Comparison of ENCODE assay signal across 32 cellular contexts in the genomic region with DNA sequence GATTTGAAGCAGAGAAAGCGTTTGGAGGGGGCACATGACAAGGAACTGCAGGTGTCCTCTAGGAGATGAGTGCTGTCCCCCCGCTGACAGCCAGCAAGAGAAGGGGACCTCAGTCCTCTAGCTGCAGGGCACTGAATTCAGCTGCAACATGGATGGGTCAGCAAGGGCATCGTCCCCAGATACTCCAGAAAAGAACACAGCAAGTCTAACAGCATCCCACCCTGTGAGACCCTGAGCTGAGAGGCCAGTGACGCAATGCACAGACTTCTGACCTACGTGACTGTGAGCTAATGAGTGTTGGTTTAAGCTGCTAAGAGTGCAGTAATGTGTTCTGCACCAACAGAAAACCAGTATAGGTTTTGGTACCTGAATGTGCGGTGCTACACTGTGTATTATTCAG. TPM values are rescaled to one million over a fixed set of nuclear protein-coding genes. Genes with fewer than 3 reads are reported as not detected.
"Had no signal": no experiment of that assay in that cellular context is flagged by ENCODE, and none has a peak within 500 bp of the region (broad histone marks: within the 10 kb centered on the region; RNA-seq: fewer than 3 reads in every experiment).

No MANE protein-coding gene starts in this region.

- H3K4me1 ChIP-seq: SJCRH30 had no signal

- H3K27ac Mint-ChIP-seq: activated CD4-positive, alpha-beta memory T cell treated with anti-CD3 and anti-CD28 coated beads, Interleukin-2, amount 10 ng/mL, durations not matched to agents 7 days and 5 days; activated CD4-positive, alpha-beta T cell treated with anti-CD3 and anti-CD28 coated beads for 36 hours; activated CD8-positive, alpha-beta memory T cell treated with anti-CD3 and anti-CD28 coated beads, Interleukin-2, amount 10 ng/mL, durations not matched to agents 7 days and 5 days; activated naive CD4-positive, alpha-beta T cell treated with anti-CD3 and anti-CD28 coated beads, Interleukin-2, amount 10 ng/mL, durations not matched to agents 7 days and 5 days; activated naive CD8-positive, alpha-beta T cell; activated naive CD8-positive, alpha-beta T cell treated with anti-CD3 and anti-CD28 coated beads, Interleukin-2, amount 50 U/mL, for 24 hours; brain; T-helper 1 cell treated with Interleukin-12 subunit alpha and Interleukin-12 subunit beta and Interleukin-4 antibody, amounts not matched to agents 30 μg/mL and 1 μg/mL, for 36 hours; T-helper 2 cell treated with Interferon-gamma antibody and Interleukin-4, amounts not matched to agents 5 μg/mL and 100 μg/mL, for 36 hours; WTC11 had no signal

- H3K4me1 Mint-ChIP-seq: activated CD4-positive, alpha-beta memory T cell treated with anti-CD3 and anti-CD28 coated beads, Interleukin-2, amount 10 ng/mL, durations not matched to agents 7 days and 5 days; activated CD4-positive, alpha-beta T cell treated with anti-CD3 and anti-CD28 coated beads for 36 hours; activated CD8-positive, alpha-beta memory T cell treated with anti-CD3 and anti-CD28 coated beads, Interleukin-2, amount 10 ng/mL, durations not matched to agents 7 days and 5 days; activated naive CD4-positive, alpha-beta T cell treated with anti-CD3 and anti-CD28 coated beads, Interleukin-2, amount 10 ng/mL, durations not matched to agents 7 days and 5 days; activated naive CD8-positive, alpha-beta T cell treated with anti-CD3 and anti-CD28 coated beads, Interleukin-2, amount 50 U/mL, for 24 hours; brain had no signal

- H3K9me3 ChIP-seq: SJCRH30 had no signal

- H3K4me3 Mint-ChIP-seq: activated CD4-positive, alpha-beta memory T cell treated with anti-CD3 and anti-CD28 coated beads, Interleukin-2, amount 10 ng/mL, durations not matched to agents 7 days and 5 days; activated CD4-positive, alpha-beta T cell treated with anti-CD3 and anti-CD28 coated beads for 36 hours; activated CD8-positive, alpha-beta memory T cell treated with anti-CD3 and anti-CD28 coated beads, Interleukin-2, amount 10 ng/mL, durations not matched to agents 7 days and 5 days; activated naive CD4-positive, alpha-beta T cell treated with anti-CD3 and anti-CD28 coated beads, Interleukin-2, amount 10 ng/mL, durations not matched to agents 7 days and 5 days; activated naive CD8-positive, alpha-beta T cell; activated naive CD8-positive, alpha-beta T cell treated with anti-CD3 and anti-CD28 coated beads, Interleukin-2, amount 50 U/mL, for 24 hours; brain; T-helper 1 cell treated with Interleukin-12 subunit alpha and Interleukin-12 subunit beta and Interleukin-4 antibody, amounts not matched to agents 30 μg/mL and 1 μg/mL, for 36 hours; T-helper 2 cell treated with Interferon-gamma antibody and Interleukin-4, amounts not matched to agents 5 μg/mL and 100 μg/mL, for 36 hours; WTC11 had no signal

- DNase-seq: activated CD4-positive, alpha-beta memory T cell treated with anti-CD3 and anti-CD28 coated beads, Interleukin-2, amount 10 ng/mL, durations not matched to agents 7 days and 5 days; activated CD4-positive, alpha-beta T cell treated with anti-CD3 and anti-CD28 coated beads for 36 hours; activated CD4-positive, alpha-beta T cell treated with anti-CD3 and anti-CD28 coated beads, Interleukin-2, amount 50 U/mL, for 1 hour; activated CD8-positive, alpha-beta memory T cell treated with anti-CD3 and anti-CD28 coated beads for 24 hours; activated CD8-positive, alpha-beta memory T cell treated with anti-CD3 and anti-CD28 coated beads, Interleukin-2, amount 10 ng/mL, durations not matched to agents 7 days and 5 days; activated CD8-positive, alpha-beta memory T cell treated with anti-CD3 and anti-CD28 coated beads, Interleukin-2, amount 50 U/mL, for 48 hours; activated effector memory CD4-positive, alpha-beta T cell treated with Interleukin-2 at 50 U/mL for 16 hours; activated naive CD4-positive, alpha-beta T cell treated with anti-CD3 and anti-CD28 coated beads, Interleukin-2, amount 10 ng/mL, durations not matched to agents 7 days and 5 days; activated naive CD8-positive, alpha-beta T cell treated with anti-CD3 and anti-CD28 coated beads, Interleukin-2, amount 50 U/mL, for 24 hours; activated T-cell treated with anti-CD3 and anti-CD28 coated beads, Interleukin-2, amount 50 U/mL, for 48 hours; anterior cingulate cortex; NCI-H1105; NCI-H1417 treated with DMSO at 0.1 percent for 48 hours; NCI-H187 treated with DMSO at 0.1 percent for 48 hours; NCI-H2081; NCI-H2171 treated with DMSO at 0.1 percent for 48 hours; NCI-H226; NCI-H446 treated with DMSO at 0.1 percent for 48 hours; NCI-H524; NCI-H69; NCI-H82; SHP77; SJCRH30 had no signal

- H3K27me3 ChIP-seq: SJCRH30 had no signal

- H3K27me3 Mint-ChIP-seq: activated CD4-positive, alpha-beta memory T cell treated with anti-CD3 and anti-CD28 coated beads, Interleukin-2, amount 10 ng/mL, durations not matched to agents 7 days and 5 days; activated CD4-positive, alpha-beta T cell treated with anti-CD3 and anti-CD28 coated beads for 36 hours; activated CD8-positive, alpha-beta memory T cell treated with anti-CD3 and anti-CD28 coated beads, Interleukin-2, amount 10 ng/mL, durations not matched to agents 7 days and 5 days had no signal

- H3K4me3 ChIP-seq: K562, SJCRH30, SK-N-MC had no signal

- H3K9me3 Mint-ChIP-seq: activated CD4-positive, alpha-beta memory T cell treated with anti-CD3 and anti-CD28 coated beads, Interleukin-2, amount 10 ng/mL, durations not matched to agents 7 days and 5 days; activated naive CD4-positive, alpha-beta T cell treated with anti-CD3 and anti-CD28 coated beads, Interleukin-2, amount 10 ng/mL, durations not matched to agents 7 days and 5 days; activated naive CD8-positive, alpha-beta T cell treated with anti-CD3 and anti-CD28 coated beads, Interleukin-2, amount 50 U/mL, for 24 hours; T-helper 1 cell treated with Interleukin-12 subunit alpha and Interleukin-12 subunit beta and Interleukin-4 antibody, amounts not matched to agents 30 μg/mL and 1 μg/mL, for 36 hours; T-helper 2 cell treated with Interferon-gamma antibody and Interleukin-4, amounts not matched to agents 5 μg/mL and 100 μg/mL, for 36 hours; WTC11 had no signal

- H3K36me3 Mint-ChIP-seq: activated CD8-positive, alpha-beta memory T cell treated with anti-CD3 and anti-CD28 coated beads, Interleukin-2, amount 10 ng/mL, durations not matched to agents 7 days and 5 days; activated naive CD4-positive, alpha-beta T cell treated with anti-CD3 and anti-CD28 coated beads, Interleukin-2, amount 10 ng/mL, durations not matched to agents 7 days and 5 days; activated naive CD8-positive, alpha-beta T cell; brain; WTC11 had no signal

- H3K36me3 ChIP-seq: SJCRH30 had no signal

- H3K27ac ChIP-seq: SJCRH30, SK-N-MC had no signal

RNA-seq across cellular contexts. Expression of a gene that starts 11.6 kb away (rescaled TPM):
- total RNA-seq: activated CD4-positive, alpha-beta memory T cell treated with anti-CD3 and anti-CD28 coated beads, Interleukin-2, amount 10 ng/mL, durations not matched to agents 7 days and 5 days; activated CD4-positive, alpha-beta T cell treated with anti-CD3 and anti-CD28 coated beads for 36 hours; activated CD8-positive, alpha-beta memory T cell treated with anti-CD3 and anti-CD28 coated beads, Interleukin-2, amount 10 ng/mL, durations not matched to agents 7 days and 5 days; K562; MCF 10A; RPMI7951; SJCRH30 had no signal
- polyA plus RNA-seq: K562 had no signal

RNA-seq across cellular contexts. Expression of a gene that starts 16.1 kb away (rescaled TPM):
- total RNA-seq: activated CD4-positive, alpha-beta memory T cell treated with anti-CD3 and anti-CD28 coated beads, Interleukin-2, amount 10 ng/mL, durations not matched to agents 7 days and 5 days; activated CD4-positive, alpha-beta T cell treated with anti-CD3 and anti-CD28 coated beads for 36 hours; activated CD8-positive, alpha-beta memory T cell treated with anti-CD3 and anti-CD28 coated beads, Interleukin-2, amount 10 ng/mL, durations not matched to agents 7 days and 5 days; K562; MCF 10A; RPMI7951; SJCRH30 had no signal
- polyA plus RNA-seq: K562 had no signal

RNA-seq across cellular contexts. Expression of a gene that starts 49.0 kb away (rescaled TPM):
- total RNA-seq: MCF 10A had no signal
